ENCODE assay signal across 19 cellular contexts in the genomic region with DNA sequence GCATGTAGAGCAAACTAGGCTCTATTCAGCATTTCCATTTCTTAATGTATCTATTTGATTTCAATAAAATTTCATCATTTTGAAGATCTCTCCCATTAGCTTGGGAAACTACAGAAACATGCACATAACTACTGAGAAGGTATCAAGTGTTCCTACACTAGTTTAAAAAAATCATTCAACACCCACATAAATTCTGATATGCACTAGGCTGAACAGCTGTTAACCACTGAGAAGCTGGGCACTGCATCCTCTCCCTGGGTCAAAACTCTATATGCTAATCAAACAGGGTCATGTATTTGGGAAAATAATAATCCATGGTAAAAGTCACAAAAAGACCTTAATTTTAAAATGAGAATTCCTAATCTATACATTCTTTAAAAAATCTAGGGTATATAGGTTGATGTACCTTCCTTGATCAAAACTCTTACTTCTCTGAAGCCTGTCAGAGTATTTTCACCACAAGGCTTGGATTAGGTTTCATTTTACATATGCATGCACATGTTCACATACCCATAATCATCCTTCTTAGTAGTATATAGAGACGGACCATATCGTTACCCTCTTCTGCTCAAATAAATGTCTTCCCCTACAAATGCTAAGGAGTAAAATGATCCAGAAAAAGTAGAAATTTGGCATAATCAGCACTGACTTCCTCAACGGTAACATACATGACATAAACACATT. TPM values are rescaled to one million over a fixed set of nuclear protein-coding genes. Genes with fewer than 3 reads are reported as not detected.
DNase-seq lines count a peak whose midpoint lies in the region; ATAC-seq and TF ChIP-seq lines count a peak whose summit lies in the region.
"Had no signal": no experiment of that assay in that cellular context is flagged by ENCODE, and none has a peak within 500 bp of the region (broad histone marks: within the 10 kb centered on the region; RNA-seq: fewer than 3 reads in every experiment).

No MANE protein-coding gene starts in this region.

- no peaks in the 10 kb centered on the region for H3K36me3 ChIP-seq in HEK293 (ENCODE audit: control insufficient read depth in 2 of 2, insufficient read depth in 1 of 2, low read length in 2 of 2)
- H3K36me3 ChIP-seq: ascending aorta, thoracic aorta had no signal

- peaks cover 52% of the 10 kb centered on the region for H3K36me3 Mint-ChIP-seq in activated naive CD8-positive, alpha-beta T cell treated with anti-CD3 and anti-CD28 coated beads, Interleukin-2, amount 10 ng/mL, durations not matched to agents 7 days and 5 days
- H3K36me3 Mint-ChIP-seq in natural killer cell treated with Interleukin-12 subunit alpha and Interleukin-12 subunit beta and Interleukin-15 and Interleukin-18, amount 100 ng/mL, for 72 hours: peaks cover 8% of the 10 kb centered on the region
- peaks cover 25% of the 10 kb centered on the region for H3K36me3 Mint-ChIP-seq in activated CD4-positive, alpha-beta T cell treated with anti-CD3 and anti-CD28 coated beads, Interleukin-2, amount 10 ng/mL, durations not matched to agents 7 days and 5 days (ENCODE audit: low read depth)

- CTCF ChIA-PET in HEK293 (lab: Yijun Ruan, JAX): interaction anchor here (0.6 to 2.0 kb wide), 2 partner anchors 11 to 18 kb away, joined by 3 to 4 read pairs; no protein-coding TSS in a partner anchor
- CTCF ChIA-PET in activated CD4-positive, alpha-beta T cell treated with anti-CD3 and anti-CD28 coated beads, Interleukin-2, amount 10 ng/mL, durations not matched to agents 7 days and 5 days (lab: Charles Lee): interaction anchor here (1.0 kb wide), 1 partner anchor 57 kb away, joined by 6 read pairs; the partner anchor contains the start of gene KANSL1

- H3K4me3 ChIP-seq in HEK293 (ENCODE audit: low read depth, low read length): no peak overlapping the region
- H3K4me3 ChIP-seq: ascending aorta, PC-9, thoracic aorta had no signal

- ATAC-seq in activated naive CD8-positive, alpha-beta T cell treated with anti-CD3 and anti-CD28 coated beads, Interleukin-2, amount 10 ng/mL, durations not matched to agents 7 days and 5 days (ENCODE audit: low read depth): peak; percentile 71
- peak in 1 of 2 donors; percentile 69 for ATAC-seq in natural killer cell treated with Interleukin-12 subunit alpha and Interleukin-12 subunit beta and Interleukin-15 and Interleukin-18, amount 100 ng/mL, for 72 hours
- ATAC-seq in HG03097 (IDR thresholded peaks at IDR 0.05; ENCODE audit: low FRiP score, unreplicated experiment): no peak

- peaks cover 57% of the 10 kb centered on the region for H3K4me1 Mint-ChIP-seq in activated naive CD8-positive, alpha-beta T cell treated with anti-CD3 and anti-CD28 coated beads, Interleukin-2, amount 10 ng/mL, durations not matched to agents 7 days and 5 days
- H3K4me1 Mint-ChIP-seq in natural killer cell treated with Interleukin-12 subunit alpha and Interleukin-12 subunit beta and Interleukin-15 and Interleukin-18, amount 100 ng/mL, for 72 hours (ENCODE audit: low read depth in 2 of 2): peaks cover 78 to 88% of the 10 kb centered on the region in 2 donors
- peaks cover 65% of the 10 kb centered on the region for H3K4me1 Mint-ChIP-seq in activated CD4-positive, alpha-beta T cell treated with anti-CD3 and anti-CD28 coated beads, Interleukin-2, amount 10 ng/mL, durations not matched to agents 7 days and 5 days

- no peaks in the 10 kb centered on the region for H3K9me3 Mint-ChIP-seq in activated naive CD8-positive, alpha-beta T cell treated with anti-CD3 and anti-CD28 coated beads, Interleukin-2, amount 10 ng/mL, durations not matched to agents 7 days and 5 days
- no peaks in the 10 kb centered on the region for H3K9me3 Mint-ChIP-seq in natural killer cell treated with Interleukin-12 subunit alpha and Interleukin-12 subunit beta and Interleukin-15 and Interleukin-18, amount 100 ng/mL, for 72 hours
- no peaks in the 10 kb centered on the region for H3K9me3 Mint-ChIP-seq in activated CD4-positive, alpha-beta T cell treated with anti-CD3 and anti-CD28 coated beads, Interleukin-2, amount 10 ng/mL, durations not matched to agents 7 days and 5 days
- H3K9me3 Mint-ChIP-seq: dendritic cell treated with granulocyte-macrophage colony-stimulating factor and Interleukin-4, amounts not matched to agents 40 ng/mL and 50 ng/mL, for 4 days had no signal

- peak overlapping the region; percentile 10 for H3K27ac Mint-ChIP-seq in activated naive CD8-positive, alpha-beta T cell treated with anti-CD3 and anti-CD28 coated beads, Interleukin-2, amount 10 ng/mL, durations not matched to agents 7 days and 5 days
- peak overlapping the region; percentile 53 to 84 for H3K27ac Mint-ChIP-seq in natural killer cell treated with Interleukin-12 subunit alpha and Interleukin-12 subunit beta and Interleukin-15 and Interleukin-18, amount 100 ng/mL, for 72 hours
- H3K27ac Mint-ChIP-seq in activated CD4-positive, alpha-beta T cell treated with anti-CD3 and anti-CD28 coated beads, Interleukin-2, amount 10 ng/mL, durations not matched to agents 7 days and 5 days: no peak overlapping the region
- H3K27ac Mint-ChIP-seq: dendritic cell treated with granulocyte-macrophage colony-stimulating factor and Interleukin-4, amounts not matched to agents 40 ng/mL and 50 ng/mL, for 4 days had no signal

- H3K4me3 Mint-ChIP-seq in activated naive CD8-positive, alpha-beta T cell treated with anti-CD3 and anti-CD28 coated beads, Interleukin-2, amount 10 ng/mL, durations not matched to agents 7 days and 5 days: peak overlapping the region; percentile 47
- peak overlapping the region; percentile 47 for H3K4me3 Mint-ChIP-seq in natural killer cell treated with Interleukin-12 subunit alpha and Interleukin-12 subunit beta and Interleukin-15 and Interleukin-18, amount 100 ng/mL, for 72 hours
- H3K4me3 Mint-ChIP-seq in activated CD4-positive, alpha-beta T cell treated with anti-CD3 and anti-CD28 coated beads, Interleukin-2, amount 10 ng/mL, durations not matched to agents 7 days and 5 days: no peak overlapping the region
- H3K4me3 Mint-ChIP-seq: dendritic cell treated with granulocyte-macrophage colony-stimulating factor and Interleukin-4, amounts not matched to agents 40 ng/mL and 50 ng/mL, for 4 days had no signal

- no peaks in the 10 kb centered on the region for H3K27me3 Mint-ChIP-seq in activated naive CD8-positive, alpha-beta T cell treated with anti-CD3 and anti-CD28 coated beads, Interleukin-2, amount 10 ng/mL, durations not matched to agents 7 days and 5 days
- H3K27me3 Mint-ChIP-seq in natural killer cell treated with Interleukin-12 subunit alpha and Interleukin-12 subunit beta and Interleukin-15 and Interleukin-18, amount 100 ng/mL, for 72 hours: no peaks in the 10 kb centered on the region
- H3K27me3 Mint-ChIP-seq in activated CD4-positive, alpha-beta T cell treated with anti-CD3 and anti-CD28 coated beads, Interleukin-2, amount 10 ng/mL, durations not matched to agents 7 days and 5 days: no peaks in the 10 kb centered on the region
- H3K27me3 Mint-ChIP-seq: dendritic cell treated with granulocyte-macrophage colony-stimulating factor and Interleukin-4, amounts not matched to agents 40 ng/mL and 50 ng/mL, for 4 days had no signal

- H3K9me3 ChIP-seq in HEK293 (ENCODE audit: control insufficient read depth, insufficient read depth, low read depth, low read length): no peaks in the 10 kb centered on the region
- H3K9me3 ChIP-seq: ascending aorta, thoracic aorta had no signal

- POLR2A ChIA-PET in HEK293 (lab: Yijun Ruan, JAX): no interaction called here
- POLR2A ChIA-PET in activated naive CD8-positive, alpha-beta T cell treated with anti-CD3 and anti-CD28 coated beads, Interleukin-2, amount 10 ng/mL, durations not matched to agents 7 days and 5 days (lab: Charles Lee): no interaction called here
- POLR2A ChIA-PET in activated CD4-positive, alpha-beta T cell treated with anti-CD3 and anti-CD28 coated beads, Interleukin-2, amount 10 ng/mL, durations not matched to agents 7 days and 5 days (lab: Charles Lee): no interaction called here

- DNase-seq in NCI-H2171 treated with DMSO at 0.1 percent for 48 hours (lab: John Stamatoyannopoulos, UW): peak; percentile 79
- no peak for DNase-seq in NCI-H2171 (lab: John Stamatoyannopoulos, UW)
- DNase-seq in activated naive CD8-positive, alpha-beta T cell treated with anti-CD3 and anti-CD28 coated beads, Interleukin-2, amount 10 ng/mL, durations not matched to agents 7 days and 5 days: no peak
- no peak for DNase-seq in natural killer cell treated with Interleukin-12 subunit alpha and Interleukin-12 subunit beta and Interleukin-15 and Interleukin-18, amount 100 ng/mL, for 72 hours (ENCODE audit: low spot score)
- DNase-seq in activated CD4-positive, alpha-beta T cell treated with anti-CD3 and anti-CD28 coated beads, Interleukin-2, amount 10 ng/mL, durations not matched to agents 7 days and 5 days: no peak
- no peak for DNase-seq in activated effector memory CD4-positive, alpha-beta T cell treated with anti-CD3 and anti-CD28 coated beads, Interleukin-2, amount 50 U/mL, for 16 hours
- DNase-seq: H7, head of caudate nucleus, islet precursor cell, NCI-H187 treated with DMSO at 0.1 percent for 48 hours, NCI-H510A treated with DMSO at 0.1 percent for 48 hours, nucleus accumbens, PC-9, WERI-Rb-1 had no signal

- H3K4me1 ChIP-seq in HEK293 (ENCODE audit: control insufficient read depth, insufficient read depth, low read length): peaks cover 27% of the 10 kb centered on the region

- no peak for TF ChIP-seq CTCF in HEK293 (tag by site-specific recombination; IDR thresholded peaks at IDR 0.05)

- no peak overlapping the region for H3K27ac ChIP-seq in HEK293 (ENCODE audit: extremely low read depth, low read depth, low read length)
- H3K27ac ChIP-seq: ascending aorta, PC-9, thoracic aorta, WERI-Rb-1 had no signal

RNA-seq across cellular contexts. Expression of gene KANSL1, which starts 57.2 kb away (rescaled TPM):
- total RNA-seq in activated naive CD8-positive, alpha-beta T cell treated with anti-CD3 and anti-CD28 coated beads, Interleukin-2, amount 10 ng/mL, durations not matched to agents 7 days and 5 days: 100 to 1,000 TPM; 132 to 140 TPM
- total RNA-seq in natural killer cell treated with Interleukin-12 subunit alpha and Interleukin-12 subunit beta and Interleukin-15 and Interleukin-18, amount 100 ng/mL, for 72 hours: 100 to 1,000 TPM; 127 to 161 TPM
- 10 to 100 TPM; 85.7 to 97.7 TPM for total RNA-seq in activated CD4-positive, alpha-beta T cell treated with anti-CD3 and anti-CD28 coated beads, Interleukin-2, amount 10 ng/mL, durations not matched to agents 7 days and 5 days
